Comparison of ENCODE assay signal across 34 cellular contexts in the genomic region with DNA sequence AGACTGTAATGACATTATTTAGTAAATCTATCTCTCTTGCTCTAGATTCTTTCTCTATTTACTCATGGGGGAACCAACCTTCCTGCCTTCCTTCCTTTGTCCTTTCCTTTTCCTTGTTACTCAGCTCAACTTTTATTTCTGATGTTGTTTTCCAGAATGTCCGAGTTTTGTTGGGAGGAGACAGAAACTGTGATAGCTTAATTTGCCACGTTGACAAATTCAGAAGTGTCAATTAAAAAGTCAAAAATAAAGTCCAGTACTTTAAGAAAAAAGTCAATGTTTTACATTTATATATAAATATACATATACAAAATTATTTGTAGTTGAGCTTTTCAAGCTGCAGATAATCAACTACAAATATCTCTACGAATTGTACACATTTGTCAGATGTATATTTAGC.
"Had no signal": no experiment of that assay in that cellular context is flagged by ENCODE, and none has a peak within 500 bp of the region (broad histone marks: within the 10 kb centered on the region; RNA-seq: fewer than 3 reads in every experiment).

No MANE protein-coding gene starts in this region.

- DNase-seq: activated effector memory CD4-positive, alpha-beta T cell treated with anti-CD3 and anti-CD28 coated beads, Interleukin-2, amount 50 U/mL, for 16 hours; activated effector memory CD4-positive, alpha-beta T cell treated with Interleukin-2 at 50 U/mL for 16 hours; activated gamma-delta T cell; activated gamma-delta T cell treated with Interleukin-2 at 50 U/mL for 16 hours; activated naive CD4-positive, alpha-beta T cell; activated naive CD4-positive, alpha-beta T cell treated with anti-CD3 and anti-CD28 coated beads for 36 hours; activated naive CD4-positive, alpha-beta T cell treated with anti-CD3 and anti-CD28 coated beads, Interleukin-2, amount 10 ng/mL, durations not matched to agents 7 days and 5 days; activated naive CD4-positive, alpha-beta T cell treated with anti-CD3 and anti-CD28 coated beads, Interleukin-2, amount 50 U/mL, for 16 hours; activated naive CD4-positive, alpha-beta T cell treated with Interleukin-2 at 50 U/mL for 16 hours; activated naive CD8-positive, alpha-beta T cell treated with anti-CD3 and anti-CD28 coated beads for 36 hours; activated naive CD8-positive, alpha-beta T cell treated with anti-CD3 and anti-CD28 coated beads, Interleukin-2, amount 10 ng/mL, durations not matched to agents 7 days and 5 days; activated naive CD8-positive, alpha-beta T cell treated with anti-CD3 and anti-CD28 coated beads, Interleukin-2, amount 50 U/mL, for 24 hours; activated T-cell treated with anti-CD3 and anti-CD28 coated beads, Interleukin-2, amount 50 U/mL, for 1 hour; activated T-cell treated with anti-CD3 and anti-CD28 coated beads, Interleukin-2, amount 50 U/mL, for 24 hours; activated T-cell treated with anti-CD3 and anti-CD28 coated beads, Interleukin-2, amount 50 U/mL, for 4 hours; activated T-cell treated with anti-CD3 and anti-CD28 coated beads, Interleukin-2, amount 50 U/mL, for 48 hours; activated T-cell treated with anti-CD3 and anti-CD28 coated beads, Interleukin-2, amount 50 U/mL, for 72 hours; adrenal gland; amniotic stem cell; amygdala; anterior cingulate cortex; aorta; body of pancreas; brain microvascular endothelial cell; caudate nucleus; central memory CD4-positive, alpha-beta T cell; cerebellar nuclear complex had no signal

- H3K36me3 ChIP-seq: adrenal gland, ascending aorta, brain microvascular endothelial cell, breast epithelium, cardiac muscle cell had no signal

- H3K27me3 ChIP-seq: adrenal gland, ascending aorta, body of pancreas, brain microvascular endothelial cell, breast epithelium, cardiac muscle cell had no signal

- FAIRE-seq: astrocyte, bronchial epithelial cell had no signal

- H3K9me3 ChIP-seq: adrenal gland, ascending aorta, body of pancreas, breast epithelium had no signal

- H3K4me1 ChIP-seq: adrenal gland, ascending aorta, body of pancreas, breast epithelium had no signal

- ATAC-seq: activated naive CD4-positive, alpha-beta T cell treated with anti-CD3 and anti-CD28 coated beads, Interleukin-2, amount 50 U/mL, for 72 hours; activated naive CD8-positive, alpha-beta T cell treated with anti-CD3 and anti-CD28 coated beads, Interleukin-2, amount 50 U/mL, for 24 hours; activated T-cell treated with anti-CD3 and anti-CD28 coated beads, Interleukin-2, amount 50 U/mL, for 4 hours; activated T-cell treated with anti-CD3 and anti-CD28 coated beads, Interleukin-2, amount 50 U/mL, for 72 hours; activated T-helper 17 cell treated with anti-CD3 and anti-CD28 coated beads, Interleukin-2, amount 50 U/mL, for 72 hours; body of pancreas had no signal

- H3K27ac ChIP-seq: adrenal gland, ascending aorta, body of pancreas, brain microvascular endothelial cell, breast epithelium, cardiac muscle cell had no signal

- H3K4me3 ChIP-seq: adrenal gland, ascending aorta, body of pancreas, breast epithelium, cardiac muscle cell had no signal
